In genomic region chr3:99929409-99930139, GRCh38 we compare ENCODE assay signal across 10 cellular contexts.
DNase-seq lines count a peak whose midpoint lies in the region; ATAC-seq and TF ChIP-seq lines count a peak whose summit lies in the region.
"Had no signal": no experiment of that assay in that cellular context is flagged by ENCODE, and none has a peak within 500 bp of the region (broad histone marks: within the 10 kb centered on the region; RNA-seq: fewer than 3 reads in every experiment).

No MANE protein-coding gene starts in this region.

- DNase-seq in Ammon's horn (ENCODE audit: low spot score), result peak; percentile 14
- DNase-seq in PC-3, result peak; percentile 53
- no peak for DNase-seq in esophagus squamous epithelium (lab: John Stamatoyannopoulos, UW)
- no peak for DNase-seq in neural crest cell (ENCODE audit: low read depth, low spot score)
- DNase-seq in activated CD8-positive, alpha-beta T cell treated with anti-CD3 and anti-CD28 coated beads for 36 hours, result no peak
- no peak for DNase-seq in activated CD8-positive, alpha-beta memory T cell treated with anti-CD3 and anti-CD28 coated beads, Interleukin-2, amount 50 U/mL, for 4 hours
- no peak for DNase-seq in dedifferentiated amniotic fluid mesenchymal stem cell (ENCODE audit: extremely low spot score)
- DNase-seq: activated T-cell treated with anti-CD3 and anti-CD28 coated beads, Interleukin-2, amount 50 U/mL, for 1 hour; pancreas had no signal

- H3K9me3 ChIP-seq in PC-3 (ENCODE audit: low read length) (no peaks in the 10 kb centered on the region), esophagus squamous epithelium (no peaks in the 10 kb centered on the region)
- H3K9me3 ChIP-seq: pancreas had no signal

- no peak overlapping the region for H3K4me2 ChIP-seq in PC-3 (ENCODE audit: low read length)

- H3K9ac ChIP-seq in PC-3 (ENCODE audit: low read length), result no peak overlapping the region

- H3K9me3 Mint-ChIP-seq in neural crest cell, result no peaks in the 10 kb centered on the region
- H3K9me3 Mint-ChIP-seq in activated CD8-positive, alpha-beta T cell treated with anti-CD3 and anti-CD28 coated beads for 36 hours, result no peaks in the 10 kb centered on the region

- peaks cover 38% of the 10 kb centered on the region for H3K4me1 Mint-ChIP-seq in neural crest cell
- no peaks in the 10 kb centered on the region for H3K4me1 Mint-ChIP-seq in activated CD8-positive, alpha-beta T cell treated with anti-CD3 and anti-CD28 coated beads for 36 hours (ENCODE audit: low read depth)

- H3K27me3 ChIP-seq in PC-3 (ENCODE audit: low read length) (no peaks in the 10 kb centered on the region), esophagus squamous epithelium (no peaks in the 10 kb centered on the region)
- H3K27me3 ChIP-seq: pancreas had no signal

- POLR2A ChIA-PET in PC-3 (lab: Charles Lee; ENCODE audit: unreplicated experiment), result no interaction called here
- POLR2A ChIA-PET in activated CD8-positive, alpha-beta T cell treated with anti-CD3 and anti-CD28 coated beads for 36 hours (lab: Charles Lee), result no interaction called here

- peaks cover 4% of the 10 kb centered on the region for H3F3A ChIP-seq in PC-3 (ENCODE audit: low read length, unreplicated experiment)

- TF ChIP-seq POLR2A in esophagus squamous epithelium (IDR thresholded peaks at IDR 0.05), result no peak

- H2AFZ ChIP-seq in PC-3 (ENCODE audit: low read length), result no peak overlapping the region

- H3K9me2 ChIP-seq in PC-3 (replicated peaks; ENCODE audit: low read length), result no peaks in the 10 kb centered on the region

- CTCF ChIA-PET in PC-3 (lab: Charles Lee), result no interaction called here
- CTCF ChIA-PET in activated CD8-positive, alpha-beta T cell treated with anti-CD3 and anti-CD28 coated beads for 36 hours (lab: Charles Lee), result no interaction called here

- H3K27ac ChIP-seq in PC-3 (ENCODE audit: low read length), result no peak overlapping the region
- peak overlapping the region in 3 of 4 donors; percentile 21 to 61 (median 56) for H3K27ac ChIP-seq in esophagus squamous epithelium
- H3K27ac ChIP-seq: pancreas had no signal

- peak; percentile 14; the same call in 1 of the 2 replicates for ATAC-seq in PC-3
- no peak for ATAC-seq in activated CD8-positive, alpha-beta T cell treated with anti-CD3 and anti-CD28 coated beads for 36 hours
- ATAC-seq in HG03521 (IDR thresholded peaks at IDR 0.05; ENCODE audit: unreplicated experiment), result no peak

- H3K4me1 ChIP-seq in PC-3 (ENCODE audit: insufficient read depth, low read length) (peaks cover 27% of the 10 kb centered on the region), esophagus squamous epithelium (peaks cover 0 to 47% (median 14%) of the 10 kb centered on the region in 3 donors)

- H3K4me3 Mint-ChIP-seq in neural crest cell, result no peak overlapping the region
- H3K4me3 Mint-ChIP-seq in activated CD8-positive, alpha-beta T cell treated with anti-CD3 and anti-CD28 coated beads for 36 hours, result no peak overlapping the region

- no TSS peak for BruUV-seq in PC-3 (replicated peaks; lab: Mats Ljungman, UMichigan)

- peaks cover 2% of the 10 kb centered on the region for H3K36me3 Mint-ChIP-seq in neural crest cell (ENCODE audit: low read depth)
- H3K36me3 Mint-ChIP-seq in activated CD8-positive, alpha-beta T cell treated with anti-CD3 and anti-CD28 coated beads for 36 hours (ENCODE audit: low read depth), result peaks cover 10% of the 10 kb centered on the region

- TF ChIP-seq CTCF in PC-3 (conservative IDR thresholded peaks at IDR 0.05; ENCODE audit: low read depth, low read length) (no peak), esophagus squamous epithelium (IDR thresholded peaks at IDR 0.05) (no peak), neural crest cell (conservative IDR thresholded peaks at IDR 0.05) (no peak)
- TF ChIP-seq CTCF in activated CD8-positive, alpha-beta T cell treated with anti-CD3 and anti-CD28 coated beads for 36 hours (IDR thresholded peaks at IDR 0.05), result no peak

- 0 out of 2 replicates have a peak, but pooled peaks cover 21% of the 10 kb centered on the region for H3K79me2 ChIP-seq in PC-3 (ENCODE audit: low read length)

- no peaks in the 10 kb centered on the region for H3K27me3 Mint-ChIP-seq in neural crest cell (ENCODE audit: low read depth)
- H3K27me3 Mint-ChIP-seq in activated CD8-positive, alpha-beta T cell treated with anti-CD3 and anti-CD28 coated beads for 36 hours, result no peaks in the 10 kb centered on the region

- intact Hi-C loops in PC-3 (cut with micrococcal nuclease), result no loop called here
- intact Hi-C loops in esophagus squamous epithelium (cut with DNase I), result no loop called here
- intact Hi-C loops in activated CD8-positive, alpha-beta T cell treated with anti-CD3 and anti-CD28 coated beads for 36 hours (cut with micrococcal nuclease), result no loop called here

- no peaks in the 10 kb centered on the region for H4K20me1 ChIP-seq in PC-3 (ENCODE audit: low read length)

- H3K27ac Mint-ChIP-seq in neural crest cell (ENCODE audit: unreplicated experiment), result peak overlapping the region; percentile 39
- no peak overlapping the region for H3K27ac Mint-ChIP-seq in activated CD8-positive, alpha-beta T cell treated with anti-CD3 and anti-CD28 coated beads for 36 hours

- 42 to 53% methylated on average over 6 of the region's 6 CpGs for WGBS in esophagus squamous epithelium, 2 donors

- no peak overlapping the region for H3K4me3 ChIP-seq in PC-3 (ENCODE audit: low read length)
- no peak overlapping the region for H3K4me3 ChIP-seq in esophagus squamous epithelium
- H3K4me3 ChIP-seq: pancreas had no signal

- H3K36me3 ChIP-seq in PC-3 (ENCODE audit: low read depth, low read length) (no peaks in the 10 kb centered on the region), esophagus squamous epithelium (no peaks in the 10 kb centered on the region)
- H3K36me3 ChIP-seq: pancreas had no signal

Comparison
In these comparisons a context has a peak if more than half of its experiments do, and no peak if none do; other contexts are left out.
1. DNase-seq: peak in Ammon's horn (single experiment) and PC-3 (single experiment); none in esophagus squamous epithelium (single experiment), neural crest cell (single experiment), activated CD8-positive, alpha-beta T cell treated with anti-CD3 and anti-CD28 coated beads for 36 hours (single experiment), activated CD8-positive, alpha-beta memory T cell treated with anti-CD3 and anti-CD28 coated beads, Interleukin-2, amount 50 U/mL, for 4 hours (single experiment) and dedifferentiated amniotic fluid mesenchymal stem cell (single experiment).